Comparison of ENCODE assay signal across 24 cellular contexts in the genomic region with DNA sequence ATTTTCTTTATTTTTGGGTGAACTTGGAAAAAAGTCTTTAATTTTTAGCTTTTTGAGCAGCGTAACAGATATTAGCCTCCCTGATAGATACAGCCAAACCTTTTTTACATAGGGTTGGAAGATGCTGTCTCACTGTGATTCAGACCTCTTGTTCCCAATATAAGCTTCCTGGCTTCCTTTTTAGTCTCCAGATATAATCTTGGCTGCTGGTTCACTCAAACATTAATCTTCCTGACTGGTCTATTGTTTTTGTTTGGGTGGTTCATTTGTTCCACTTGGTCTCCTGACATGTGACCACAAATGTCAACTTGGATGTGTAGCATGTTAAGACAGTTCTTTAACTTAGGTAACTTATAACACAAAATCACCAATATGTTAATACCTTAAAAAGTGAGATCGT. TPM values are rescaled to one million over a fixed set of nuclear protein-coding genes. Genes with fewer than 3 reads are reported as not detected.
DNase-seq lines count a peak whose midpoint lies in the region; ATAC-seq and TF ChIP-seq lines count a peak whose summit lies in the region.
"Had no signal": no experiment of that assay in that cellular context is flagged by ENCODE, and none has a peak within 500 bp of the region (broad histone marks: within the 10 kb centered on the region; RNA-seq: fewer than 3 reads in every experiment).

No MANE protein-coding gene starts in this region.

- DNase-seq in LHCN-M2 (ENCODE audit: low read depth) (peak; percentile 30), ascending aorta (ENCODE audit: low spot score in 2 of 2) (no peak), foreskin melanocyte (peak; percentile 11), stromal cell of bone marrow (ENCODE audit: low read depth) (peak; percentile 28), dedifferentiated amniotic fluid mesenchymal stem cell (ENCODE audit: extremely low spot score) (no peak)
- DNase-seq: activated CD4-positive, alpha-beta T cell treated with anti-CD3 and anti-CD28 coated beads, Interleukin-2, amount 10 ng/mL, durations not matched to agents 7 days and 5 days; activated CD8-positive, alpha-beta memory T cell treated with anti-CD3 and anti-CD28 coated beads, Interleukin-2, amount 50 U/mL, for 4 hours; activated effector memory CD4-positive, alpha-beta T cell treated with anti-CD3 and anti-CD28 coated beads, Interleukin-2, amount 50 U/mL, for 16 hours; activated naive CD8-positive, alpha-beta T cell treated with anti-CD3 and anti-CD28 coated beads, Interleukin-2, amount 50 U/mL, for 24 hours; central memory CD4-positive, alpha-beta T cell; COR-L47; effector memory CD4-positive, alpha-beta T cell; EL; esophagus squamous epithelium; heart right ventricle; immature natural killer cell; NCI-H1417 treated with DMSO at 0.1 percent for 48 hours; SHP77 treated with DMSO at 0.1 percent for 48 hours; stimulated activated CD4-positive, alpha-beta T cell treated with anti-CD3 and anti-CD28 coated beads, Interleukin-4, amount 100 ng/mL, for 4 hours; stimulated activated naive CD8-positive, alpha-beta T cell treated with anti-CD3 and anti-CD28 coated beads, Interleukin-15, amount 100 ng/mL, for 72 hours; upper lobe of left lung had no signal

- H3K9me3 ChIP-seq in ascending aorta = no peaks in the 10 kb centered on the region
- H3K9me3 ChIP-seq: esophagus squamous epithelium, heart right ventricle, upper lobe of left lung had no signal

- H3K36me3 ChIP-seq in ascending aorta = no peaks in the 10 kb centered on the region
- H3K36me3 ChIP-seq: esophagus squamous epithelium, heart right ventricle, upper lobe of left lung had no signal

- TF ChIP-seq CTCF in ascending aorta (IDR thresholded peaks at IDR 0.05) = no peak

- intact Hi-C loops in ascending aorta (cut with DNase I) = no loop called here

- ATAC-seq in GM21723 (IDR thresholded peaks at IDR 0.05; ENCODE audit: unreplicated experiment) = no peak
- ATAC-seq in GM21619 (IDR thresholded peaks at IDR 0.05; ENCODE audit: unreplicated experiment) = no peak
- ATAC-seq: activated naive CD8-positive, alpha-beta T cell treated with anti-CD3 and anti-CD28 coated beads, Interleukin-2, amount 50 U/mL, for 24 hours; stimulated activated naive CD8-positive, alpha-beta T cell treated with anti-CD3 and anti-CD28 coated beads, Interleukin-15, amount 100 ng/mL, for 72 hours had no signal

- peak overlapping the region; percentile 14 to 63 for H3K27ac ChIP-seq in ascending aorta
- H3K27ac ChIP-seq: HL-60 had no signal

- H3K4me3 ChIP-seq in ascending aorta = no peak overlapping the region
- H3K4me3 ChIP-seq: esophagus squamous epithelium, heart right ventricle, upper lobe of left lung had no signal

- no peaks in the 10 kb centered on the region for H3K27me3 ChIP-seq in ascending aorta
- H3K27me3 ChIP-seq: esophagus squamous epithelium, heart right ventricle, upper lobe of left lung had no signal

- no peaks in the 10 kb centered on the region for H3K4me1 ChIP-seq in ascending aorta

RNA-seq across cellular contexts. Expression of gene RPA4, which starts 23.0 kb away (rescaled TPM):
- total RNA-seq in LHCN-M2 (2014; rRNA removed) (0.13 TPM in 1 of 2 replicates, not detected in the other), ascending aorta (0.43 TPM)
- polyA plus RNA-seq in LHCN-M2 (2012) = 0.13 TPM

Comparison
In these comparisons a context has a peak if more than half of its experiments do, and no peak if none do; other contexts are left out.
1. DNase-seq: peak in LHCN-M2 (single experiment), foreskin melanocyte (single experiment) and stromal cell of bone marrow (single experiment); none in ascending aorta (0 of 2) and dedifferentiated amniotic fluid mesenchymal stem cell (single experiment).